Comparison of ENCODE assay signal across 8 cellular contexts in genomic region chr2:240513544-240514287, GRCh38. TPM values are rescaled to one million over a fixed set of nuclear protein-coding genes. Genes with fewer than 3 reads are reported as not detected.
DNase-seq lines count a peak whose midpoint lies in the region; ATAC-seq and TF ChIP-seq lines count a peak whose summit lies in the region.

No MANE protein-coding gene starts in this region.

- peaks cover 17% of the 10 kb centered on the region for H3K36me3 ChIP-seq in suprapubic skin

- H3K4me3 ChIP-seq in suprapubic skin, result no peak overlapping the region

- no peak overlapping the region for H3K27ac ChIP-seq in suprapubic skin

- no peaks in the 10 kb centered on the region for H3K9me3 ChIP-seq in suprapubic skin

- peak; percentile 65 to 81 for TF ChIP-seq CTCF in suprapubic skin (IDR thresholded peaks at IDR 0.05)

- no peak for TF ChIP-seq EP300 in suprapubic skin (IDR thresholded peaks at IDR 0.05)

- DNase-seq in AML-193 (lab: John Stamatoyannopoulos, UW) (peak; percentile 69 to 72), RPMI8226 (peak; percentile 72), fibroblast of the conjunctiva (ENCODE audit: low read depth) (peak; percentile 74), occipital lobe (lab: John Stamatoyannopoulos, UW) (peak; percentile 20), suprapubic skin (ENCODE audit: low spot score in 2 of 2) (peak; percentile 81 to 88)
- peak; percentile 71 to 73 for DNase-seq in activated T-helper 1 cell treated with anti-CD3 and anti-CD28 coated beads, Interleukin-2, amount 50 U/mL, for 16 hours (ENCODE audit: low read depth in 1 of 2, low spot score in 1 of 2)

- no peak for TF ChIP-seq POLR2A in suprapubic skin (IDR thresholded peaks at IDR 0.05)

- H3K4me1 ChIP-seq in suprapubic skin, result peaks cover 12% of the 10 kb centered on the region

- ATAC-seq in GM19023 (IDR thresholded peaks at IDR 0.05; ENCODE audit: unreplicated experiment) (peak; percentile 94), HG03139 (IDR thresholded peaks at IDR 0.05; ENCODE audit: unreplicated experiment) (peak; percentile 90)

- WGBS in suprapubic skin, result 36% methylated on average over 8 of the region's 13 CpGs

- H3K27me3 ChIP-seq in suprapubic skin, result no peaks in the 10 kb centered on the region

RNA-seq across cellular contexts. Expression of gene ANKMY1, which starts 44.1 kb away (rescaled TPM):
- total RNA-seq in occipital lobe (5.6 TPM), suprapubic skin (10 to 100 TPM; 12.2 to 52.1 (median 23.0) TPM)

RNA-seq across cellular contexts. Expression of gene DUSP28, which starts 46.4 kb away (rescaled TPM):
- total RNA-seq in occipital lobe, result 8.9 TPM
- total RNA-seq in suprapubic skin, result 10 to 100 TPM in 1 of 4 donors, 1 to 10 TPM in 3; 6.3 to 10.4 (median 8.3) TPM

RNA-seq across cellular contexts. Expression of gene RNPEPL1, which starts 54.6 kb away (rescaled TPM):
- 4.4 TPM for total RNA-seq in occipital lobe
- total RNA-seq in suprapubic skin, result 100 to 1,000 TPM in 1 of 4 donors, 10 to 100 TPM in 3; 70.8 to 104 (median 72.6) TPM

Comparison
In these comparisons a context has a peak if more than half of its experiments do, and no peak if none do; other contexts are left out.
1. DNase-seq: peak in every context shown above with its lines; median percentile 84 in suprapubic skin; 74 in fibroblast of the conjunctiva; 72 in RPMI8226; 72 in activated T-helper 1 cell treated with anti-CD3 and anti-CD28 coated beads, Interleukin-2, amount 50 U/mL, for 16 hours; 70 in AML-193; 20 in occipital lobe.
2. RNA of gene RNPEPL1, which starts 54.6 kb away (total RNA-seq): 70.8 to 104 TPM in suprapubic skin; 4.4 TPM in occipital lobe (single experiment); every median in the first group is over 10 times any median in the second.